8 cellular contexts compared by ENCODE assay signal in genomic region chr17:61926831-61927210, GRCh38. TPM values are rescaled to one million over a fixed set of nuclear protein-coding genes. Genes with fewer than 3 reads are reported as not detected.
DNase-seq lines count a peak whose midpoint lies in the region; ATAC-seq and TF ChIP-seq lines count a peak whose summit lies in the region.

No MANE protein-coding gene starts in this region.

- no peak for TF ChIP-seq EP300 in transverse colon (IDR thresholded peaks at IDR 0.05; ENCODE audit: low read depth)

- intact Hi-C loops in body of pancreas (cut with DNase I), result no loop called here
- intact Hi-C loops in lower leg skin (cut with DNase I; ENCODE audit: low total_unique reads), result no loop called here
- intact Hi-C loops in transverse colon (cut with DNase I; ENCODE audit: low total_unique reads), result no loop called here

- TF ChIP-seq CTCF in body of pancreas (IDR thresholded peaks at IDR 0.05), result no peak
- TF ChIP-seq CTCF in lower leg skin (IDR thresholded peaks at IDR 0.05), result no peak
- no peak for TF ChIP-seq CTCF in transverse colon (IDR thresholded peaks at IDR 0.05)

- H3K27me3 ChIP-seq in body of pancreas (no peaks in the 10 kb centered on the region), transverse colon (no peaks in the 10 kb centered on the region)

- DNase-seq in AG08395 (ENCODE audit: low spot score) (peak; percentile 20), body of pancreas (no peak), lower leg skin (ENCODE audit: low spot score in 2 of 2) (no peak), transverse colon (no peak), AML-193 (lab: John Stamatoyannopoulos, UW) (no peak)
- no peak for DNase-seq in stimulated activated CD4-positive, alpha-beta T cell treated with anti-CD3 and anti-CD28 coated beads, Interleukin-4, amount 100 ng/mL, for 4 hours

- in situ Hi-C loops in transverse colon (cut with MboI; ENCODE audit: low pct_ligation_motif_present in 1 of 4, low pct_unique_long_range_greater_than_20kb in 1 of 4, low sequenced_read_pairs in 3 of 4), result no loop called here

- H3K36me3 ChIP-seq in body of pancreas (replicated peaks in 1 of 2; ENCODE audit: insufficient read depth in 1 of 2, low read depth in 2 of 2) (peaks cover 0 to 2% of the 10 kb centered on the region in 2 donors), transverse colon (peaks cover 0 to under 1% (median 0%) of the 10 kb centered on the region in 4 donors)

- H3K4me1 ChIP-seq in body of pancreas (peaks cover 12% of the 10 kb centered on the region), transverse colon (peaks cover 8 to 19% (median 15%) of the 10 kb centered on the region in 4 donors)

- no peak for TF ChIP-seq POLR2A in body of pancreas (IDR thresholded peaks at IDR 0.05)
- no peak for TF ChIP-seq POLR2A in lower leg skin (IDR thresholded peaks at IDR 0.05)
- no peak for TF ChIP-seq POLR2A in transverse colon (IDR thresholded peaks at IDR 0.05)

- H3K27ac ChIP-seq in body of pancreas, result peak overlapping the region; percentile 70 to 88 (median 80)
- H3K27ac ChIP-seq in transverse colon, result peak overlapping the region; percentile 88 to 95 (median 90)

- H3K4me3 ChIP-seq in body of pancreas (peak overlapping the region in 1 of 2 donors; percentile 60), lower leg skin (ENCODE audit: low read depth, poor library complexity, severe bottlenecking) (peak overlapping the region; percentile 64), transverse colon (peak overlapping the region; percentile 55 to 91 (median 72))

- 7 to 8% methylated on average over 4 of the region's 4 CpGs for WGBS in body of pancreas, 2 donors
- WGBS in lower leg skin, 2 donors, result 5 to 7% methylated on average over 4 of the region's 4 CpGs
- 12% methylated on average over 4 of the region's 4 CpGs; no CpG with 5 or more reads in 1 of the 2 donors for WGBS in transverse colon (ENCODE audit: low coverage in 1 of 2), 2 donors

- ATAC-seq in HG03196 (IDR thresholded peaks at IDR 0.05; ENCODE audit: unreplicated experiment) (peak; percentile 23), body of pancreas (no peak), GM18519 (IDR thresholded peaks at IDR 0.05; ENCODE audit: low FRiP score, unreplicated experiment) (no peak)

- H3K9me3 ChIP-seq in body of pancreas (no peaks in the 10 kb centered on the region), transverse colon (no peaks in the 10 kb centered on the region)

RNA-seq across cellular contexts. Expression of gene INTS2, which starts 1.0 kb away (rescaled TPM):
- total RNA-seq in body of pancreas, result 10 to 100 TPM in 1 of 2 donors, 1 to 10 TPM in 1; 3.6 to 13.2 TPM
- total RNA-seq in lower leg skin, result 10 to 100 TPM in 1 of 4 donors, 1 to 10 TPM in 3; 6.8 to 11.4 (median 9.2) TPM
- total RNA-seq in transverse colon, result 10 to 100 TPM in 1 of 4 donors, 1 to 10 TPM in 3; 1.9 to 17.7 (median 7.9) TPM
